Comparison of ENCODE assay signal across 1 cellular context in the genomic region with DNA sequence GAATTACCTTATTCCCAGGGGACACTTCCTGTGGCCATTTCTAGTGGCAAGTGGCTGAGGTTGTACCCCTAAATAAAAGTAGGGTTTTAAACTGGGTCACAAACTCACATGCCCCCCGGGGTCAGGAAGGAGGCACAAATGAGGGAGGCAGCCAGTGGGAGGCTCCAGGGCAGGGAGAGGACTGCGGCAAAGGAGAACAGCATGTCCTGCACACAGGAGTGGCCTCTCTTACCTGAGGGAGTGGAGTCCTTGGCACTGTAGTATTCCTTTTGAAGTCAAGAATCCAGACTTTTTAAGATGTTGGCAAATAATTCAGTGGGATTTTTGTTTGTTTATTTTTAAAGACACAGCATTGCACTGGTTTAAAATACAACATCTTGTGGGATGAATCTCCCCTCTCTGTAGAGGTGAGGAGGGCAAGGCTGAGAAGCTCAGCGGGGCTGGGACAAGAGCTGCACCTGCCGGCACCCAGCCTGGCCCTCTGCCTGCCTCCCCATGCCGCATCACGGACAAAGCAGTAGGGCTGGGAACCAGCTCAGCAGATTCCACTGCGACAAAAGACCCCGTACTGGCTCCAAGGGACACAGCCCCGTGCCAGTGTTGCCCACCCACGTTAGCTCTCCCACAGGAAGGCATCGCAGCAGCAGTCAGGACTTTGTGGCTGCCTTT.
TF ChIP-seq lines count a peak whose summit lies in the region.

No MANE protein-coding gene starts in this region.

TF ChIP-seq in K562, 482 proteins besides CTCF, POLR2A, EP300 and RAD21 (continued from another document):
- TF ChIP-seq MBD1 (CRISPR knock-in tag; IDR thresholded peaks at IDR 0.05) (no peak), ZSCAN32 (CRISPR knock-in tag; IDR thresholded peaks at IDR 0.05) (no peak)
